Comparison of ENCODE assay signal across 23 cellular contexts in the genomic region with DNA sequence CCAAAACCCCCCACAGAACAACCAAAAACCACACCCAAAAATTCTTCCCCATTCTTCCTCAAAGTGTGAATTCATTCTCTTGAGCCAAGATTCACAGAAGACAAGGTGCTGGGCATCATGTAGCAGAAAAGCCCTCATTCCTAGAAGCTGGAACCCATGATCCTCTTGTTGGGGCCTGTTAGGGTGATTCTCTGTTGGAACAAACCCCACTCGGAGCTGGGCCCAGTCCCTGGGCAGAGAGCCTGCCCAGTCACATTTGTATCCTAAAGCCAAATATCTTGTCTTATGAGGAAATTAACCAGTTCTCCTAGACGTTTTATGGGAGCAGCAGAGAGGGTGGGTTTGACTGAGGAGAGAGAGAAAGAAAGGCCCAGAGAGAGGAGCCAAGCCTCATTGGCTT. TPM values are rescaled to one million over a fixed set of nuclear protein-coding genes. Genes with fewer than 3 reads are reported as not detected.
DNase-seq lines count a peak whose midpoint lies in the region; ATAC-seq, FAIRE-seq and TF ChIP-seq lines count a peak whose summit lies in the region.
"Had no signal": no experiment of that assay in that cellular context is flagged by ENCODE, and none has a peak within 500 bp of the region (broad histone marks: within the 10 kb centered on the region; RNA-seq: fewer than 3 reads in every experiment).

No MANE protein-coding gene starts in this region.

- H3K9ac ChIP-seq in K562 (ENCODE audit: insufficient read depth in 1 of 2, low read depth in 2 of 2, low read length in 2 of 2): no peak overlapping the region

- ATAC-seq in K562: no peak
- ATAC-seq in HG02970 (IDR thresholded peaks at IDR 0.05; ENCODE audit: low FRiP score, unreplicated experiment): no peak
- ATAC-seq: Panc1 had no signal

- H3K27ac ChIP-seq in HL-60 (replicated peaks) (peak overlapping the region; percentile 74), K562 (ENCODE audit: extremely low read depth, low read depth, low read length) (no peak overlapping the region), transverse colon (peak overlapping the region; percentile 41 to 76 (median 58))
- H3K27ac ChIP-seq: thyroid gland had no signal

- no peak for TF ChIP-seq RAD21 in K562 (CRISPR knock-in tag; conservative IDR thresholded peaks at IDR 0.05 in 1 of 2, IDR thresholded peaks at IDR 0.05 in 1 of 2)

- CTCF ChIA-PET in K562 (lab: Yijun Ruan, JAX; ENCODE audit: low intra/inter-chr PET ratio): no interaction called here

- TF ChIP-seq POLR2A in K562 (conservative IDR thresholded peaks at IDR 0.05): no peak
- TF ChIP-seq POLR2A in lower leg skin (IDR thresholded peaks at IDR 0.05): no peak
- TF ChIP-seq POLR2A in transverse colon (IDR thresholded peaks at IDR 0.05): no peak

- H3K27me3 ChIP-seq in HL-60 (ENCODE audit: insufficient read depth, poor library complexity, severe bottlenecking) (no peaks in the 10 kb centered on the region), K562 (ENCODE audit: control insufficient read depth in 2 of 2, insufficient read depth in 2 of 2, low read length in 2 of 2) (peaks cover 0 to 4% of the 10 kb centered on the region in 2 experiments; a peak in 1 of 5 replicates), transverse colon (no peaks in the 10 kb centered on the region), HAP-1 (ENCODE audit: low read depth) (no peaks in the 10 kb centered on the region)
- H3K27me3 ChIP-seq: thyroid gland had no signal

- no peak for FAIRE-seq in K562 (lab: Jason Lieb, UNC)
- FAIRE-seq in urothelium cell line (lab: Jason Lieb, UNC): no peak
- FAIRE-seq: TTC549 had no signal

- H2AFZ ChIP-seq in K562 (ENCODE audit: low read depth, low read length): 0 out of 2 replicates have a peak overlapping the region, but pooled peaks have one; percentile 9

- H3K9me1 ChIP-seq in K562 (ENCODE audit: control insufficient read depth, insufficient read depth, low read length): no peaks in the 10 kb centered on the region

- H3K4me3 ChIP-seq in HL-60 (replicated peaks; ENCODE audit: insufficient read depth, low read length): no peak overlapping the region
- H3K4me3 ChIP-seq in K562: no peak overlapping the region
- no peak overlapping the region for H3K4me3 ChIP-seq in lower leg skin (ENCODE audit: low read depth, poor library complexity, severe bottlenecking)
- no peak overlapping the region for H3K4me3 ChIP-seq in transverse colon
- no peak overlapping the region for H3K4me3 ChIP-seq in HAP-1
- H3K4me3 ChIP-seq: thyroid gland had no signal

- TF ChIP-seq EP300 in K562 (IDR thresholded peaks at IDR 0.05; ENCODE audit: low read length) (no peak), transverse colon (IDR thresholded peaks at IDR 0.05; ENCODE audit: low read depth) (no peak)

- H3K36me3 ChIP-seq in K562 (ENCODE audit: control insufficient read depth, insufficient read depth, low read length) (no peaks in the 10 kb centered on the region), transverse colon (no peaks in the 10 kb centered on the region), HAP-1 (replicated peaks) (no peaks in the 10 kb centered on the region)
- H3K36me3 ChIP-seq: thyroid gland had no signal

- H4K20me1 ChIP-seq in K562 (replicated peaks; ENCODE audit: control insufficient read depth, insufficient read depth, low read length): no peaks in the 10 kb centered on the region

- 17% methylated on average over 2 of the region's 2 CpGs for WGBS in K562 (ENCODE audit: insufficient coverage, low coverage, missing lambda C conversion rate)
- WGBS in lower leg skin, 2 donors: 15 to 40% methylated on average over 2 of the region's 2 CpGs
- 50% methylated on average over 2 of the region's 2 CpGs; no CpG with 5 or more reads in 1 of the 2 donors for WGBS in transverse colon (ENCODE audit: low coverage in 1 of 2), 2 donors

- in situ Hi-C loops in K562 (cut with MboI): no loop called here
- in situ Hi-C loops in transverse colon (cut with MboI; ENCODE audit: low pct_ligation_motif_present in 1 of 4, low pct_unique_long_range_greater_than_20kb in 1 of 4, low sequenced_read_pairs in 3 of 4): loop anchor here (25.0 kb wide), 4 partner anchors 108 to 733 kb away; a partner anchor contains a TSS
- in situ Hi-C loops in HAP-1 (cut with MboI; ENCODE audit: low sequenced_read_pairs): no loop called here

- intact Hi-C loops in K562 (cut with micrococcal nuclease) (no loop called here), lower leg skin (cut with DNase I; ENCODE audit: low total_unique reads) (no loop called here), transverse colon (cut with DNase I; ENCODE audit: low total_unique reads) (loop anchor here (10.0 kb wide), 1 partner anchor 430 kb away; no protein-coding TSS in a partner anchor)

- no peak for TF ChIP-seq CTCF in HL-60 (IDR thresholded peaks at IDR 0.05; ENCODE audit: insufficient read depth, low read length)
- no peak for TF ChIP-seq CTCF in K562 (IDR thresholded peaks at IDR 0.05 in 2 of 3, conservative IDR thresholded peaks at IDR 0.05 in 1 of 3; ENCODE audit: insufficient read depth in 2 of 3, low read depth in 1 of 3, low read length in 3 of 3)
- no peak for TF ChIP-seq CTCF in lower leg skin (IDR thresholded peaks at IDR 0.05)
- no peak for TF ChIP-seq CTCF in transverse colon (IDR thresholded peaks at IDR 0.05)

- H3K9me3 ChIP-seq in K562 (replicated peaks; ENCODE audit: control insufficient read depth, insufficient read depth, low read depth, low read length): no peaks in the 10 kb centered on the region
- no peaks in the 10 kb centered on the region for H3K9me3 ChIP-seq in transverse colon
- no peaks in the 10 kb centered on the region for H3K9me3 ChIP-seq in HAP-1
- H3K9me3 ChIP-seq: thyroid gland had no signal

- POLR2A ChIA-PET in K562 (lab: Yijun Ruan, JAX): no interaction called here

- no peak overlapping the region for H3K4me2 ChIP-seq in K562 (ENCODE audit: insufficient read depth, low read length)

- no TSS peak for BruUV-seq in K562 (replicated peaks; lab: Mats Ljungman, UMichigan)

- no peaks in the 10 kb centered on the region for H3K4me1 ChIP-seq in K562 (replicated peaks in 1 of 2; ENCODE audit: control insufficient read depth in 2 of 2, insufficient read depth in 2 of 2, low read length in 2 of 2)
- H3K4me1 ChIP-seq in transverse colon: peaks cover 0 to 14% (median 3%) of the 10 kb centered on the region in 4 donors
- no peaks in the 10 kb centered on the region for H3K4me1 ChIP-seq in HAP-1

- DNase-seq in HL-60 (ENCODE audit: low read depth in 1 of 2, low spot score in 1 of 2) (no peak), K562 (ENCODE audit: extremely low read depth in 1 of 4, low spot score in 3 of 4) (no peak), lower leg skin (ENCODE audit: low spot score in 2 of 2) (peak; percentile 70 to 91), transverse colon (no peak), HAP-1 (ENCODE audit: low spot score in 2 of 2) (no peak), NCI-H526 (lab: John Stamatoyannopoulos, UW) (no peak), urothelium cell line (ENCODE audit: low spot score) (no peak)
- DNase-seq: activated CD4-positive, alpha-beta T cell treated with anti-CD3 and anti-CD28 coated beads, Interleukin-2, amount 50 U/mL, for 1 hour; activated naive CD4-positive, alpha-beta T cell treated with anti-CD3 and anti-CD28 coated beads, Interleukin-2, amount 50 U/mL, for 16 hours; activated T-cell treated with anti-CD3 and anti-CD28 coated beads for 4 hours; C1 segment of cervical spinal cord; DMS79; NCI-H2107; stimulated activated CD4-positive, alpha-beta T cell treated with anti-CD3 and anti-CD28 coated beads, Interleukin-4, amount 100 ng/mL, for 1 hour; stimulated activated CD8-positive, alpha-beta memory T cell treated with anti-CD3 and anti-CD28 coated beads, Interleukin-4, amount 100 ng/mL, for 48 hours; thyroid gland had no signal

- no peaks in the 10 kb centered on the region for H3K79me2 ChIP-seq in K562 (ENCODE audit: control insufficient read depth, insufficient read depth, low read length)

RNA-seq across cellular contexts. Expression of a gene that starts 22.8 kb away (rescaled TPM):
- 9.2 and 11.9 TPM in 2 replicates for total RNA-seq in K562 (2011; cell fraction: chromatin; rRNA removed; ENCODE audit: low replicate concordance)
- 7.8 and 9.2 TPM in 2 replicates for total RNA-seq in K562 (2011; cell fraction: nucleolus; rRNA removed)
- total RNA-seq in K562 (2011; cell fraction: nucleoplasm; rRNA removed): 6.7 and 12.4 TPM in 2 replicates
- total RNA-seq in K562 (2014; rRNA removed) (7.3 and 8.6 TPM in 2 replicates), K562 (2014; rRNA removed; fragmentation: Illumina TruSeq; extraction: Trizol) (12.7 and 13.8 TPM in 2 replicates), K562 (2015; rRNA removed; fragmentation: Illumina TruSeq; extraction: Trizol) (14.9 and 16.4 TPM in 2 replicates), K562 (2021) (14.3 and 14.7 TPM in 2 replicates), lower leg skin (10 to 100 TPM; 43.6 to 59.6 (median 52.4) TPM), transverse colon (100 to 1,000 TPM in 1 of 4 donors, 10 to 100 TPM in 3; 40.4 to 122 (median 63.3) TPM)
- polyA plus RNA-seq in K562 (2011; rRNA removed) (7.2 and 8.0 TPM in 2 replicates), K562 (2014; fragmentation: Illumina TruSeq; extraction: Trizol) (8.8 and 10.1 TPM in 2 replicates), K562 (2014; fragmentation: Nextera tagmentation; extraction: Ambion mirVana) (10 to 100 TPM; 10.4 to 10.8 TPM), K562 (2014; rRNA removed) (7.6 and 10.0 TPM in 2 replicates)
- polyA plus RNA-seq in K562 (2011; cell fraction: cytosol; rRNA removed): 1.8 and 3.1 TPM in 2 replicates
- polyA plus RNA-seq in K562 (2011; cell fraction: nucleus; rRNA removed): 2.7 TPM in 2 replicates
- polyA plus RNA-seq in K562 (2012): 7.6 and 9.1 TPM in 2 replicates
- 7.6 and 7.7 TPM in 2 replicates for polyA minus RNA-seq in K562 (2011; rRNA and poly(A)+ RNA removed)
- polyA minus RNA-seq in K562 (2011; cell fraction: cytosol; rRNA and poly(A)+ RNA removed): 5.0 and 8.5 TPM in 2 replicates
- polyA minus RNA-seq in K562 (2011; cell fraction: nucleus; rRNA and poly(A)+ RNA removed): 8.9 and 12.2 TPM in 2 replicates

RNA-seq across cellular contexts. Expression of a gene that starts 31.7 kb away (rescaled TPM):
- not detected in 2 replicates for total RNA-seq in K562 (2011; cell fraction: chromatin; rRNA removed; ENCODE audit: low replicate concordance)
- not detected in 2 replicates for total RNA-seq in K562 (2011; cell fraction: nucleolus; rRNA removed)
- not detected in 2 replicates for total RNA-seq in K562 (2011; cell fraction: nucleoplasm; rRNA removed)
- total RNA-seq in K562 (2014; rRNA removed): 0.05 and 0.08 TPM in 2 replicates
- total RNA-seq in K562 (2014; rRNA removed; fragmentation: Illumina TruSeq; extraction: Trizol): 0.44 and 0.67 TPM in 2 replicates
- total RNA-seq in K562 (2015; rRNA removed; fragmentation: Illumina TruSeq; extraction: Trizol): 0.30 and 0.33 TPM in 2 replicates
- 0.47 and 1.4 TPM in 2 replicates for total RNA-seq in K562 (2021)
- polyA plus RNA-seq in K562 (2011; rRNA removed): 0.03 TPM in 1 of 2 replicates, not detected in the other
- polyA plus RNA-seq in K562 (2011; cell fraction: cytosol; rRNA removed): 0.04 TPM in 1 of 2 replicates, not detected in the other
- polyA plus RNA-seq in K562 (2011; cell fraction: nucleus; rRNA removed): not detected in 2 replicates
- polyA plus RNA-seq in K562 (2012): 0.39 and 0.69 TPM in 2 replicates
- polyA plus RNA-seq in K562 (2014; fragmentation: Illumina TruSeq; extraction: Trizol): 0.54 and 0.72 TPM in 2 replicates
- polyA plus RNA-seq in K562 (2014; fragmentation: Nextera tagmentation; extraction: Ambion mirVana): 1 to 10 TPM in 1 of 2 experiments, under 1 TPM in 1; 0.83 to 1.0 TPM
- 0.20 and 0.24 TPM in 2 replicates for polyA plus RNA-seq in K562 (2014; rRNA removed)
- not detected in 2 replicates for polyA minus RNA-seq in K562 (2011; rRNA and poly(A)+ RNA removed)
- polyA minus RNA-seq in K562 (2011; cell fraction: cytosol; rRNA and poly(A)+ RNA removed): not detected in 2 replicates
- not detected in 2 replicates for polyA minus RNA-seq in K562 (2011; cell fraction: nucleus; rRNA and poly(A)+ RNA removed)
- 100 to 1,000 TPM; 298 to 404 (median 337) TPM for total RNA-seq in lower leg skin
- total RNA-seq in transverse colon: 1 to 10 TPM in 3 of 4 donors, under 1 TPM in 1; 0.79 to 3.6 (median 1.2) TPM
- total RNA-seq: dermis microvascular lymphatic vessel endothelial cell, HFFc6, liver, neural crest cell, thyroid gland had no signal

Comparison
In these comparisons a context has a peak if more than half of its experiments do, and no peak if none do; other contexts are left out.
1. DNase-seq: peak in lower leg skin (2 of 2); none in HL-60 (0 of 2), K562 (0 of 4), transverse colon (single experiment), HAP-1 (0 of 2), NCI-H526 (0 of 2) and urothelium cell line (single experiment).
2. RNA of a gene that starts 31.7 kb away (total RNA-seq): 298 to 404 TPM in lower leg skin; 0.79 to 3.6 TPM in transverse colon and 0.05 to 1.4 TPM in K562; every median in the first group is over 10 times any median in the second.
3. in situ Hi-C loops: an anchor here in transverse colon (25.0 kb wide); none called in K562 and HAP-1.